In genomic region chr3:129226374-129226773, GRCh38 we compare ENCODE assay signal across 9 cellular contexts. TPM values are rescaled to one million over a fixed set of nuclear protein-coding genes. Genes with fewer than 3 reads are reported as not detected.
A peak's percentile ranks its signal among the peaks of the same experiment; 100 is the strongest.
DNase-seq lines count a peak whose midpoint lies in the region; FAIRE-seq and TF ChIP-seq lines count a peak whose summit lies in the region.
"Had no signal": no experiment of that assay in that cellular context is flagged by ENCODE, and none has a peak within 500 bp of the region (broad histone marks: within the 10 kb centered on the region; RNA-seq: fewer than 3 reads in every experiment).

No MANE protein-coding gene starts in this region.

- H3K4me3 ChIP-seq in adipocyte (ENCODE audit: low read length): no peak overlapping the region
- peak overlapping the region in 1 of 3 experiments; percentile 18 for H3K4me3 ChIP-seq in keratinocyte (ENCODE audit: control insufficient read depth in 2 of 3, extremely low read depth in 1 of 3, insufficient read depth in 2 of 3, low read depth in 1 of 3, low read length in 3 of 3)
- H3K4me3 ChIP-seq in transverse colon: no peak overlapping the region

- in situ Hi-C loops in transverse colon (cut with MboI; ENCODE audit: low pct_ligation_motif_present in 1 of 4, low pct_unique_long_range_greater_than_20kb in 1 of 4, low sequenced_read_pairs in 3 of 4): no loop called here

- intact Hi-C loops in transverse colon (cut with DNase I; ENCODE audit: low total_unique reads): no loop called here

- H3K4me1 Mint-ChIP-seq in T-helper 1 cell treated with Interleukin-12 subunit alpha and Interleukin-12 subunit beta and Interleukin-4 antibody, amounts not matched to agents 30 μg/mL and 1 μg/mL, for 36 hours (ENCODE audit: low read depth): peaks cover 45% of the 10 kb centered on the region

- peaks cover 2% of the 10 kb centered on the region for H3K36me3 Mint-ChIP-seq in T-helper 1 cell treated with Interleukin-12 subunit alpha and Interleukin-12 subunit beta and Interleukin-4 antibody, amounts not matched to agents 30 μg/mL and 1 μg/mL, for 36 hours (ENCODE audit: low read depth)
- H3K36me3 Mint-ChIP-seq: T-cell had no signal

- no peaks in the 10 kb centered on the region for H3K9me3 Mint-ChIP-seq in T-helper 1 cell treated with Interleukin-12 subunit alpha and Interleukin-12 subunit beta and Interleukin-4 antibody, amounts not matched to agents 30 μg/mL and 1 μg/mL, for 36 hours
- H3K9me3 Mint-ChIP-seq: T-cell had no signal

- TF ChIP-seq EP300 in transverse colon (IDR thresholded peaks at IDR 0.05; ENCODE audit: low read depth): no peak

- H3K79me2 ChIP-seq in keratinocyte (ENCODE audit: control insufficient read depth, insufficient read depth, low read length): no peaks in the 10 kb centered on the region

- peaks cover 6% of the 10 kb centered on the region for H3K9me1 ChIP-seq in keratinocyte (ENCODE audit: control insufficient read depth, extremely low read depth, insufficient read depth, low read length)

- no peaks in the 10 kb centered on the region for H3K27me3 ChIP-seq in adipocyte (replicated peaks; ENCODE audit: control insufficient read depth, insufficient read depth, low read length)
- no peaks in the 10 kb centered on the region for H3K27me3 ChIP-seq in keratinocyte (ENCODE audit: control insufficient read depth, extremely low read depth, insufficient read depth, low read length)
- no peaks in the 10 kb centered on the region for H3K27me3 ChIP-seq in transverse colon

- H2AFZ ChIP-seq in keratinocyte (ENCODE audit: control insufficient read depth, low read length): peak overlapping the region; percentile 87

- H3K36me3 ChIP-seq in adipocyte (ENCODE audit: control insufficient read depth, insufficient read depth, low read length, severe bottlenecking) (no peaks in the 10 kb centered on the region), keratinocyte (ENCODE audit: control insufficient read depth in 2 of 2, extremely low read depth in 1 of 2, insufficient read depth in 2 of 2, low read length in 2 of 2) (no peaks in the 10 kb centered on the region), transverse colon (no peaks in the 10 kb centered on the region)

- peak overlapping the region; percentile 71 for H3K4me2 ChIP-seq in keratinocyte (ENCODE audit: control insufficient read depth, extremely low read depth, insufficient read depth, low read depth, low read length)

- dilution Hi-C loops in keratinocyte (cut with MboI; ENCODE audit: extremely low pct_ligation_motif_present, low sequenced_read_pairs): no loop called here

- DNase-seq in T-helper 1 cell (no peak), adipocyte (ENCODE audit: low read depth) (peak; percentile 88), keratinocyte (ENCODE audit: low read depth, low spot score) (no peak), transverse colon (peak; percentile 72), NCI-H1105 (lab: John Stamatoyannopoulos, UW) (no peak), NOMO-1 treated with DMSO at 0.1 percent for 48 hours (lab: John Stamatoyannopoulos, UW; ENCODE audit: unreplicated experiment) (no peak), NCI-H1417 (lab: John Stamatoyannopoulos, UW) (no peak)
- DNase-seq: T-cell had no signal

- no peaks in the 10 kb centered on the region for H4K20me1 ChIP-seq in keratinocyte (ENCODE audit: control insufficient read depth, extremely low read depth, insufficient read depth, low read length)

- H3K9me3 ChIP-seq in adipocyte (ENCODE audit: control insufficient read depth, low read length) (no peaks in the 10 kb centered on the region), keratinocyte (ENCODE audit: control insufficient read depth, low read depth, low read length) (no peaks in the 10 kb centered on the region), transverse colon (no peaks in the 10 kb centered on the region)

- no peak for TF ChIP-seq POLR2A in transverse colon (IDR thresholded peaks at IDR 0.05)

- H3K9ac ChIP-seq in adipocyte (ENCODE audit: low read length) (no peak overlapping the region), keratinocyte (ENCODE audit: control insufficient read depth, extremely low read depth, insufficient read depth, low read length) (no peak overlapping the region)

- peak overlapping the region; percentile 77 for H3K27ac ChIP-seq in keratinocyte (ENCODE audit: control insufficient read depth, insufficient read depth, low read length)
- peak overlapping the region; percentile 83 to 85 (median 83) for H3K27ac ChIP-seq in transverse colon

- peak overlapping the region; percentile 24 for H3K27ac Mint-ChIP-seq in T-helper 1 cell treated with Interleukin-12 subunit alpha and Interleukin-12 subunit beta and Interleukin-4 antibody, amounts not matched to agents 30 μg/mL and 1 μg/mL, for 36 hours

- H3K4me1 ChIP-seq in adipocyte (ENCODE audit: control insufficient read depth, insufficient read depth, low read length): peaks cover 46% of the 10 kb centered on the region
- H3K4me1 ChIP-seq in keratinocyte (ENCODE audit: control insufficient read depth, extremely low read depth, insufficient read depth, low read length): peaks cover 47% of the 10 kb centered on the region
- peaks cover 12 to 55% (median 25%) of the 10 kb centered on the region in 4 donors for H3K4me1 ChIP-seq in transverse colon

- FAIRE-seq in keratinocyte (lab: Jason Lieb, UNC): peak; percentile 92

- no peaks in the 10 kb centered on the region for H3K27me3 Mint-ChIP-seq in T-helper 1 cell treated with Interleukin-12 subunit alpha and Interleukin-12 subunit beta and Interleukin-4 antibody, amounts not matched to agents 30 μg/mL and 1 μg/mL, for 36 hours (ENCODE audit: low read depth)
- H3K27me3 Mint-ChIP-seq: T-cell had no signal

- TF ChIP-seq CTCF in keratinocyte (optimal IDR thresholded peaks at IDR 0.05 in 1 of 3, IDR thresholded peaks at IDR 0.05 in 1 of 3, conservative IDR thresholded peaks at IDR 0.05 in 1 of 3; ENCODE audit: extremely low read depth in 1 of 3, insufficient read depth in 2 of 3, low read length in 3 of 3) (no peak), transverse colon (IDR thresholded peaks at IDR 0.05) (no peak)

- WGBS in transverse colon (ENCODE audit: low coverage in 1 of 2), 2 donors: 61 to 68% methylated on average over 4 to 6 of the region's 6 CpGs

- no peak overlapping the region for H3K4me3 Mint-ChIP-seq in T-helper 1 cell treated with Interleukin-12 subunit alpha and Interleukin-12 subunit beta and Interleukin-4 antibody, amounts not matched to agents 30 μg/mL and 1 μg/mL, for 36 hours
- H3K4me3 Mint-ChIP-seq: T-cell had no signal

RNA-seq across cellular contexts. Expression of gene COPG1, which starts 23.0 kb away (rescaled TPM):
- 58.5 to 135 TPM (median 65.5 TPM) in 3 replicates for polyA plus RNA-seq in keratinocyte
- 64.3 TPM for polyA plus RNA-seq in keratinocyte (2011; ENCODE audit: low read depth)
- 68.1 and 68.9 TPM in 2 replicates for polyA plus RNA-seq in keratinocyte (2011; cell fraction: cytosol; rRNA removed)
- 102 and 125 TPM in 2 replicates for polyA plus RNA-seq in keratinocyte (2011; cell fraction: nucleus; rRNA removed)
- polyA plus RNA-seq in keratinocyte (2012; ENCODE audit: low replicate concordance): 91.1 and 126 TPM in 2 replicates
- 153 to 219 TPM (median 195 TPM) in 3 replicates for polyA minus RNA-seq in keratinocyte
- polyA minus RNA-seq in keratinocyte (2011; cell fraction: cytosol; rRNA and poly(A)+ RNA removed): 110 TPM
- 80.5 and 113 TPM in 2 replicates for polyA minus RNA-seq in keratinocyte (2011; cell fraction: nucleus; rRNA and poly(A)+ RNA removed)
- 100 to 1,000 TPM in 3 of 4 donors, 10 to 100 TPM in 1; 64.7 to 149 (median 116) TPM for total RNA-seq in transverse colon

RNA-seq across cellular contexts. Expression of gene CNBP, which starts 42.7 kb away (rescaled TPM):
- polyA plus RNA-seq in keratinocyte: 310 to 388 TPM (median 385 TPM) in 3 replicates
- 417 TPM for polyA plus RNA-seq in keratinocyte (2011; ENCODE audit: low read depth)
- 331 and 428 TPM in 2 replicates for polyA plus RNA-seq in keratinocyte (2011; cell fraction: cytosol; rRNA removed)
- 190 and 214 TPM in 2 replicates for polyA plus RNA-seq in keratinocyte (2011; cell fraction: nucleus; rRNA removed)
- polyA plus RNA-seq in keratinocyte (2012; ENCODE audit: low replicate concordance): 290 and 449 TPM in 2 replicates
- polyA minus RNA-seq in keratinocyte: 121 to 336 TPM (median 300 TPM) in 3 replicates
- 247 TPM for polyA minus RNA-seq in keratinocyte (2011; cell fraction: cytosol; rRNA and poly(A)+ RNA removed)
- polyA minus RNA-seq in keratinocyte (2011; cell fraction: nucleus; rRNA and poly(A)+ RNA removed): 62.8 and 94.5 TPM in 2 replicates
- 100 to 1,000 TPM; 169 to 329 (median 258) TPM for total RNA-seq in transverse colon

RNA-seq across cellular contexts. Expression of gene HMCES, which starts 52.3 kb away (rescaled TPM):
- polyA plus RNA-seq in keratinocyte: 36.4 to 66.4 TPM (median 54.6 TPM) in 3 replicates
- 11.3 TPM for polyA plus RNA-seq in keratinocyte (2011; ENCODE audit: low read depth)
- polyA plus RNA-seq in keratinocyte (2011; cell fraction: cytosol; rRNA removed): 39.0 and 41.1 TPM in 2 replicates
- polyA plus RNA-seq in keratinocyte (2011; cell fraction: nucleus; rRNA removed): 43.9 and 45.5 TPM in 2 replicates
- polyA plus RNA-seq in keratinocyte (2012; ENCODE audit: low replicate concordance): 39.9 and 63.3 TPM in 2 replicates
- polyA minus RNA-seq in keratinocyte: 16.7 to 31.2 TPM (median 27.3 TPM) in 3 replicates
- polyA minus RNA-seq in keratinocyte (2011; cell fraction: cytosol; rRNA and poly(A)+ RNA removed): 22.1 TPM
- polyA minus RNA-seq in keratinocyte (2011; cell fraction: nucleus; rRNA and poly(A)+ RNA removed): 8.9 and 21.1 TPM in 2 replicates
- 10 to 100 TPM; 11.3 to 32.6 (median 23.9) TPM for total RNA-seq in transverse colon

Comparison
In these comparisons a context has a peak if more than half of its experiments do, and no peak if none do; other contexts are left out.
1. DNase-seq: peak in adipocyte (single experiment) and transverse colon (single experiment); none in T-helper 1 cell (0 of 5), keratinocyte (single experiment), NCI-H1105 (single experiment), NOMO-1 treated with DMSO at 0.1 percent for 48 hours (single experiment) and NCI-H1417 (0 of 3).